In genomic region chr17:48036693-48037035, GRCh38 we compare ENCODE assay signal across 9 cellular contexts. TPM values are rescaled to one million over a fixed set of nuclear protein-coding genes. Genes with fewer than 3 reads are reported as not detected.
DNase-seq lines count a peak whose midpoint lies in the region; ATAC-seq and TF ChIP-seq lines count a peak whose summit lies in the region.
"Had no signal": no experiment of that assay in that cellular context is flagged by ENCODE, and none has a peak within 500 bp of the region (broad histone marks: within the 10 kb centered on the region; RNA-seq: fewer than 3 reads in every experiment).

No MANE protein-coding gene starts in this region.

- H3K36me3 ChIP-seq in A673 (ENCODE audit: insufficient read depth, low read length, poor library complexity, severe bottlenecking) = no peaks in the 10 kb centered on the region
- H3K36me3 ChIP-seq in HUES64 (ENCODE audit: insufficient read depth, low read length) = no peaks in the 10 kb centered on the region

- POLR2A ChIA-PET in A673 (lab: Charles Lee; ENCODE audit: low non-redundant PET) = no interaction called here
- POLR2A ChIA-PET in naive thymus-derived CD8-positive, alpha-beta T cell (lab: Charles Lee) = interaction anchor here (3.2 kb wide), 1 partner anchor 11 kb away, joined by 23 read pairs; the partner anchor contains the start of gene NFE2L1

- peaks cover 62% of the 10 kb centered on the region for H3K27me3 Mint-ChIP-seq in dendritic cell treated with granulocyte-macrophage colony-stimulating factor and Interleukin-4, amounts not matched to agents 40 ng/mL and 50 ng/mL, for 4 days
- H3K27me3 Mint-ChIP-seq in naive thymus-derived CD8-positive, alpha-beta T cell = peaks cover 13 to 27% (median 26%) of the 10 kb centered on the region in 5 donors

- BruUV-seq in A673 (replicated peaks; lab: Mats Ljungman, UMichigan) = no TSS peak

- H3K4me1 ChIP-seq in A673 (ENCODE audit: insufficient read depth, low read length, poor library complexity, severe bottlenecking) = no peaks in the 10 kb centered on the region
- peaks cover 4% of the 10 kb centered on the region; the same call in 1 of the 2 replicates for H3K4me1 ChIP-seq in HUES64 (ENCODE audit: insufficient read depth, low read length)

- H3K4me3 ChIP-seq in A673 (ENCODE audit: low read depth, low read length, poor library complexity, severe bottlenecking) = peak overlapping the region; percentile 54
- peak overlapping the region; percentile 67 for H3K4me3 ChIP-seq in HUES64 (ENCODE audit: low read length)

- no peaks in the 10 kb centered on the region for H3K9me3 Mint-ChIP-seq in dendritic cell treated with granulocyte-macrophage colony-stimulating factor and Interleukin-4, amounts not matched to agents 40 ng/mL and 50 ng/mL, for 4 days
- no peaks in the 10 kb centered on the region for H3K9me3 Mint-ChIP-seq in naive thymus-derived CD8-positive, alpha-beta T cell

- H3K27ac Mint-ChIP-seq in dendritic cell treated with granulocyte-macrophage colony-stimulating factor and Interleukin-4, amounts not matched to agents 40 ng/mL and 50 ng/mL, for 4 days = no peak overlapping the region
- H3K27ac Mint-ChIP-seq in naive thymus-derived CD8-positive, alpha-beta T cell = no peak overlapping the region

- no peaks in the 10 kb centered on the region for H3K9me3 ChIP-seq in A673 (ENCODE audit: low read depth, low read length, poor library complexity, severe bottlenecking)
- H3K9me3 ChIP-seq in HUES64 (ENCODE audit: insufficient read depth, low read depth, low read length) = no peaks in the 10 kb centered on the region

- in situ Hi-C loops in GM13976 (cut with MboI; ENCODE audit: low sequenced_read_pairs, unreplicated experiment) = no loop called here

- DNase-seq in A673 (ENCODE audit: low spot score) = no peak
- DNase-seq in naive thymus-derived CD8-positive, alpha-beta T cell = no peak
- no peak for DNase-seq in HT-29 (ENCODE audit: low spot score)
- no peak for DNase-seq in GM19240 (ENCODE audit: insufficient read length, low spot score)
- DNase-seq in caudate nucleus (lab: John Stamatoyannopoulos, UW) = no peak
- DNase-seq in GM13976 (ENCODE audit: low spot score) = no peak
- DNase-seq: NCI-H187 had no signal

- H3K27me3 ChIP-seq in A673 (replicated peaks; ENCODE audit: insufficient read depth, low read depth, low read length, poor library complexity) = peaks cover 10% of the 10 kb centered on the region
- H3K27me3 ChIP-seq in HUES64 (ENCODE audit: insufficient read depth, low read length) = peaks cover 37% of the 10 kb centered on the region

- WGBS in HUES64 = 69% methylated on average over 6 of the region's 6 CpGs

- no peak for ATAC-seq in naive thymus-derived CD8-positive, alpha-beta T cell

- peaks cover 22% of the 10 kb centered on the region for H3K4me1 Mint-ChIP-seq in dendritic cell treated with granulocyte-macrophage colony-stimulating factor and Interleukin-4, amounts not matched to agents 40 ng/mL and 50 ng/mL, for 4 days (ENCODE audit: low read depth)
- H3K4me1 Mint-ChIP-seq in naive thymus-derived CD8-positive, alpha-beta T cell = peaks cover 2 to 12% (median 7%) of the 10 kb centered on the region in 4 donors

- CTCF ChIA-PET in A673 (lab: Charles Lee) = interaction anchor here (0.7 to 1.4 kb wide), 2 partner anchors 10 to 66 kb away, joined by 3 read pairs; partner anchors contain the start of gene CDK5RAP3

- TF ChIP-seq CTCF in A673 (conservative IDR thresholded peaks at IDR 0.05; ENCODE audit: low read depth, low read length) (no peak), GM13976 (IDR thresholded peaks at IDR 0.05; ENCODE audit: borderline replicate concordance, control extremely low read depth, extremely low read depth, insufficient read depth, missing control alignments) (no peak)

- peak overlapping the region; percentile 80 for H3K4me3 Mint-ChIP-seq in dendritic cell treated with granulocyte-macrophage colony-stimulating factor and Interleukin-4, amounts not matched to agents 40 ng/mL and 50 ng/mL, for 4 days
- peak overlapping the region; percentile 74 to 90 (median 82) for H3K4me3 Mint-ChIP-seq in naive thymus-derived CD8-positive, alpha-beta T cell

- no peak overlapping the region for H3K27ac ChIP-seq in A673 (ENCODE audit: low read depth, low read length, poor library complexity, severe bottlenecking)
- no peak overlapping the region for H3K27ac ChIP-seq in HUES64 (ENCODE audit: low read depth, low read length)
- H3K27ac ChIP-seq in caudate nucleus (ENCODE audit: low read depth, low read length) = no peak overlapping the region

- no peaks in the 10 kb centered on the region for H3K36me3 Mint-ChIP-seq in dendritic cell treated with granulocyte-macrophage colony-stimulating factor and Interleukin-4, amounts not matched to agents 40 ng/mL and 50 ng/mL, for 4 days (ENCODE audit: low read depth)
- H3K36me3 Mint-ChIP-seq in naive thymus-derived CD8-positive, alpha-beta T cell = no peaks in the 10 kb centered on the region

- intact Hi-C loops in A673 (cut with micrococcal nuclease; ENCODE audit: unreplicated experiment) = no loop called here
- intact Hi-C loops in dendritic cell treated with granulocyte-macrophage colony-stimulating factor and Interleukin-4, amounts not matched to agents 40 ng/mL and 50 ng/mL, for 4 days (cut with micrococcal nuclease) = no loop called here

- no peak overlapping the region for H3K9ac ChIP-seq in HUES64 (ENCODE audit: low read depth, low read length)

RNA-seq across cellular contexts. Expression of gene COPZ2, which starts 0.9 kb away (rescaled TPM):
- 2.3 TPM in 1 of 2 replicates, not detected in the other for total RNA-seq in A673 (2021)
- 0.70 TPM for polyA plus RNA-seq in HUES64 (2013, experiment 1 of 2)
- polyA plus RNA-seq in HUES64 (2013, experiment 2 of 2) = 1.2 TPM
- 1 to 10 TPM; 1.2 to 2.4 TPM for total RNA-seq in naive thymus-derived CD8-positive, alpha-beta T cell
- polyA plus RNA-seq in naive thymus-derived CD8-positive, alpha-beta T cell = 1 to 10 TPM in 2 of 3 donors, under 1 TPM in 1; 0.84 to 7.1 (median 1.6) TPM
- total RNA-seq in HT-29 (2014; rRNA removed; shearing (Covaris generic)) = 0.89 and 4.2 TPM in 2 replicates

RNA-seq across cellular contexts. Expression of gene NFE2L1, which starts 11.5 kb away (rescaled TPM):
- total RNA-seq in A673 (2021) = 149 and 168 TPM in 2 replicates
- 101 TPM for polyA plus RNA-seq in HUES64 (2013, experiment 1 of 2)
- polyA plus RNA-seq in HUES64 (2013, experiment 2 of 2) = 104 TPM
- total RNA-seq in naive thymus-derived CD8-positive, alpha-beta T cell = 10 to 100 TPM; 45.5 to 50.4 TPM
- 10 to 100 TPM in 1 of 3 donors, 1 to 10 TPM in 2; 5.0 to 14.2 (median 7.2) TPM for polyA plus RNA-seq in naive thymus-derived CD8-positive, alpha-beta T cell
- total RNA-seq in HT-29 (2014; rRNA removed; shearing (Covaris generic)) = 38.1 and 39.5 TPM in 2 replicates
